Comparison of ENCODE assay signal across 9 cellular contexts in the genomic region with DNA sequence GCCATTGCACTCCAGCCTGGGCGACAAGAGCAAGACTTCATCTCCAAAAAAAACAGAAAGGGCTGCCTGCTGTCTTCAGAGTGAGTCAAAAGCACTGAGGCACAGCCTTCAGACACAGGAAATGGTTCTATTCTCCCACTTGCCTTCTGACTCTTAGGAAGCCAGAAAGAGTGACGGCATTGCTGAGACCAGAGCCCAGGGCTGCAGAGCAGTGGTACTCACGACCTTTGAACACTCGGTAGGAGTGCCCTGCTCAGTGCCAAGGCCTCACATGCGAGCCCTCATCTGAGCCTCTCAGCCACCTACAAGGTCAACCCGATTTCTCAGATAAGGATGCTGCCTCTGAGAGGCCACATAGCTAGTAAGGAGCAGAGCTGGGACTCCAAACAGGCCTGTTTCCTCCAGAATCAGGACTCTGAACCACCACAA. TPM values are rescaled to one million over a fixed set of nuclear protein-coding genes. Genes with fewer than 3 reads are reported as not detected.
A peak's percentile ranks its signal among the peaks of the same experiment; 100 is the strongest.
DNase-seq lines count a peak whose midpoint lies in the region; ATAC-seq and TF ChIP-seq lines count a peak whose summit lies in the region.
"Had no signal": no experiment of that assay in that cellular context is flagged by ENCODE, and none has a peak within 500 bp of the region (broad histone marks: within the 10 kb centered on the region; RNA-seq: fewer than 3 reads in every experiment).

No MANE protein-coding gene starts in this region.

- 80% methylated on average over 6 of the region's 6 CpGs for WGBS in mesenchymal stem cell

- no peak overlapping the region for H4K8ac ChIP-seq in mesenchymal stem cell (ENCODE audit: low read length)

- no peaks in the 10 kb centered on the region for H3K9me3 ChIP-seq in HEK293 (ENCODE audit: control insufficient read depth, insufficient read depth, low read depth, low read length)
- H3K9me3 ChIP-seq in mesenchymal stem cell (ENCODE audit: control insufficient read depth, low read length), result no peaks in the 10 kb centered on the region

- ATAC-seq in GM18502 (IDR thresholded peaks at IDR 0.05; ENCODE audit: poor library complexity, unreplicated experiment), result peak; percentile 72
- peak; percentile 94 for ATAC-seq in activated CD8-positive, alpha-beta T cell treated with anti-CD3 and anti-CD28 coated beads for 36 hours
- no peak for ATAC-seq in GM19463 (IDR thresholded peaks at IDR 0.05; ENCODE audit: unreplicated experiment)

- H4K91ac ChIP-seq in mesenchymal stem cell (ENCODE audit: low read length), result no peak overlapping the region

- no peak overlapping the region for H3K4ac ChIP-seq in mesenchymal stem cell (ENCODE audit: low read depth in 1 of 2, low read length in 2 of 2)

- H2AK5ac ChIP-seq in mesenchymal stem cell (ENCODE audit: low read length, severe bottlenecking), result no peak overlapping the region

- no peak overlapping the region for H3K4me3 Mint-ChIP-seq in activated CD8-positive, alpha-beta T cell treated with anti-CD3 and anti-CD28 coated beads for 36 hours
- H3K4me3 Mint-ChIP-seq: neural crest cell had no signal

- H3K4me1 Mint-ChIP-seq in activated CD8-positive, alpha-beta T cell treated with anti-CD3 and anti-CD28 coated beads for 36 hours (ENCODE audit: low read depth), result peaks cover 32% of the 10 kb centered on the region
- H3K4me1 Mint-ChIP-seq: neural crest cell had no signal

- no peak overlapping the region for H3K14ac ChIP-seq in mesenchymal stem cell (ENCODE audit: low read length in 2 of 2)

- TF ChIP-seq CTCF in HEK293 (tag by site-specific recombination; IDR thresholded peaks at IDR 0.05), result no peak
- TF ChIP-seq CTCF in activated CD8-positive, alpha-beta T cell treated with anti-CD3 and anti-CD28 coated beads for 36 hours (IDR thresholded peaks at IDR 0.05), result no peak

- no peak overlapping the region for H2BK15ac ChIP-seq in mesenchymal stem cell (ENCODE audit: low read depth, poor library complexity, severe bottlenecking)

- CTCF ChIA-PET in HEK293 (lab: Yijun Ruan, JAX), result interaction anchor here (0.7 to 1.4 kb wide), 2 partner anchors 67 to 74 kb away, joined by 3 to 5 read pairs; no protein-coding TSS in a partner anchor
- CTCF ChIA-PET in activated CD8-positive, alpha-beta T cell treated with anti-CD3 and anti-CD28 coated beads for 36 hours (lab: Charles Lee), result interaction anchor here (1.3 to 6.3 kb wide), 4 partner anchors 23 to 69 kb away, joined by 3 to 38 read pairs (median 34); a partner anchor contains a TSS

- no peak overlapping the region for H3K27ac ChIP-seq in HEK293 (ENCODE audit: extremely low read depth, low read depth, low read length)
- peak overlapping the region; percentile 60 for H3K27ac ChIP-seq in mesenchymal stem cell (ENCODE audit: low read length, poor library complexity, severe bottlenecking)

- H3K4me3 ChIP-seq in HEK293 (ENCODE audit: low read depth, low read length), result no peak overlapping the region
- no peak overlapping the region for H3K4me3 ChIP-seq in mesenchymal stem cell (ENCODE audit: insufficient read depth in 1 of 2, low read depth in 1 of 2, low read length in 2 of 2)

- H2AFZ ChIP-seq in mesenchymal stem cell (ENCODE audit: low read depth, low read length), result no peak overlapping the region

- no peaks in the 10 kb centered on the region for H3K4me1 ChIP-seq in HEK293 (ENCODE audit: control insufficient read depth, insufficient read depth, low read length)
- H3K4me1 ChIP-seq in mesenchymal stem cell (ENCODE audit: control insufficient read depth, insufficient read depth, low read depth, low read length), result peaks cover 38% of the 10 kb centered on the region

- H3K36me3 Mint-ChIP-seq in activated CD8-positive, alpha-beta T cell treated with anti-CD3 and anti-CD28 coated beads for 36 hours (ENCODE audit: low read depth), result peaks cover 17% of the 10 kb centered on the region

- peak; percentile 68 for DNase-seq in activated CD8-positive, alpha-beta T cell treated with anti-CD3 and anti-CD28 coated beads for 36 hours
- DNase-seq in mesenchymal stem cell (no peak), NCI-H2227 treated with DMSO at 0.1 percent for 48 hours (lab: John Stamatoyannopoulos, UW) (no peak), cortex of kidney (lab: John Stamatoyannopoulos, UW) (no peak), GF-D8 (lab: John Stamatoyannopoulos, UW) (no peak)

- no peak overlapping the region for H3K9ac ChIP-seq in mesenchymal stem cell (ENCODE audit: low read length)

- H3K27ac Mint-ChIP-seq in activated CD8-positive, alpha-beta T cell treated with anti-CD3 and anti-CD28 coated beads for 36 hours, result peak overlapping the region; percentile 60

- peaks cover 13% of the 10 kb centered on the region for H3K79me1 ChIP-seq in mesenchymal stem cell (replicated peaks; ENCODE audit: low read length, poor library complexity, severe bottlenecking)

- POLR2A ChIA-PET in HEK293 (lab: Yijun Ruan, JAX), result no interaction called here
- POLR2A ChIA-PET in activated CD8-positive, alpha-beta T cell treated with anti-CD3 and anti-CD28 coated beads for 36 hours (lab: Charles Lee), result interaction anchor here (1.5 kb wide), 1 partner anchor 22 kb away, joined by 6 read pairs; no protein-coding TSS in a partner anchor

- H3K27me3 Mint-ChIP-seq in activated CD8-positive, alpha-beta T cell treated with anti-CD3 and anti-CD28 coated beads for 36 hours, result no peaks in the 10 kb centered on the region

- H3K27me3 ChIP-seq in mesenchymal stem cell (ENCODE audit: control insufficient read depth in 1 of 2, insufficient read depth in 1 of 2, low read length in 2 of 2), result no peaks in the 10 kb centered on the region

- no peak overlapping the region for H2BK12ac ChIP-seq in mesenchymal stem cell (ENCODE audit: low read length in 2 of 2)

- no peak overlapping the region for H3K23ac ChIP-seq in mesenchymal stem cell (ENCODE audit: low read length in 2 of 2)

- H3K36me3 ChIP-seq in HEK293 (ENCODE audit: control insufficient read depth in 2 of 2, insufficient read depth in 1 of 2, low read length in 2 of 2) (peaks cover 22 to 55% of the 10 kb centered on the region in 2 experiments), mesenchymal stem cell (ENCODE audit: control insufficient read depth in 1 of 2, insufficient read depth in 2 of 2, low read depth in 1 of 2, low read length in 2 of 2) (peaks cover 24 to 27% of the 10 kb centered on the region in 2 experiments)

- H3K4me2 ChIP-seq in mesenchymal stem cell (ENCODE audit: low read length, poor library complexity, severe bottlenecking), result no peak overlapping the region

- intact Hi-C loops in activated CD8-positive, alpha-beta T cell treated with anti-CD3 and anti-CD28 coated beads for 36 hours (cut with micrococcal nuclease), result no loop called here

- H2BK5ac ChIP-seq in mesenchymal stem cell (ENCODE audit: low read depth, low read length, poor library complexity, severe bottlenecking), result no peak overlapping the region

- no peak overlapping the region for H2BK120ac ChIP-seq in mesenchymal stem cell (ENCODE audit: low read depth, low read length)

- no peak overlapping the region for H3K18ac ChIP-seq in mesenchymal stem cell (ENCODE audit: low read depth in 1 of 2, low read length in 2 of 2)

- H3K9me3 Mint-ChIP-seq in activated CD8-positive, alpha-beta T cell treated with anti-CD3 and anti-CD28 coated beads for 36 hours, result no peaks in the 10 kb centered on the region
- H3K9me3 Mint-ChIP-seq: neural crest cell had no signal

TF ChIP-seq in HEK293, 187 proteins besides CTCF, POLR2A, EP300 and RAD21:
- TF ChIP-seq ZNF433 (tag by site-specific recombination; IDR thresholded peaks at IDR 0.05; ENCODE audit: low read depth) (no peak), ZNF133 (tag by site-specific recombination; IDR thresholded peaks at IDR 0.05) (no peak), ZNF623 (tag by site-specific recombination; IDR thresholded peaks at IDR 0.05) (peak; percentile 25; the same call in 1 of the 2 replicates)
- TF ChIP-seq, protein P1, sequence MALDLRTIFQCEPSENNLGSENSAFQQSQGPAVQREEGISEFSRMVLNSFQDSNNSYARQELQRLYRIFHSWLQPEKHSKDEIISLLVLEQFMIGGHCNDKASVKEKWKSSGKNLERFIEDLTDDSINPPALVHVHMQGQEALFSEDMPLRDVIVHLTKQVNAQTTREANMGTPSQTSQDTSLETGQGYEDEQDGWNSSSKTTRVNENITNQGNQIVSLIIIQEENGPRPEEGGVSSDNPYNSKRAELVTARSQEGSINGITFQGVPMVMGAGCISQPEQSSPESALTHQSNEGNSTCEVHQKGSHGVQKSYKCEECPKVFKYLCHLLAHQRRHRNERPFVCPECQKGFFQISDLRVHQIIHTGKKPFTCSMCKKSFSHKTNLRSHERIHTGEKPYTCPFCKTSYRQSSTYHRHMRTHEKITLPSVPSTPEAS (tag by site-specific recombination; IDR thresholded peaks at IDR 0.05), result no peak

RNA-seq across cellular contexts. Expression of a gene that starts 3.5 kb away (rescaled TPM):
- total RNA-seq in activated CD8-positive, alpha-beta T cell treated with anti-CD3 and anti-CD28 coated beads for 36 hours, result 10 to 100 TPM; 31.8 to 32.4 TPM
- 70.1 TPM for polyA plus RNA-seq in mesenchymal stem cell (2013, experiment 1 of 2)
- 73.2 TPM for polyA plus RNA-seq in mesenchymal stem cell (2013, experiment 2 of 2)

RNA-seq across cellular contexts. Expression of a gene that starts 41.5 kb away (rescaled TPM):
- total RNA-seq in activated CD8-positive, alpha-beta T cell treated with anti-CD3 and anti-CD28 coated beads for 36 hours, result 10 to 100 TPM; 34.7 to 41.1 TPM
- 20.3 TPM for polyA plus RNA-seq in mesenchymal stem cell (2013, experiment 1 of 2)
- 19.5 TPM for polyA plus RNA-seq in mesenchymal stem cell (2013, experiment 2 of 2)
